21 cellular contexts compared by ENCODE assay signal in genomic region chr5:52043137-52043536, GRCh38.
DNase-seq lines count a peak whose midpoint lies in the region; ATAC-seq and TF ChIP-seq lines count a peak whose summit lies in the region.
"Had no signal": no experiment of that assay in that cellular context is flagged by ENCODE, and none has a peak within 500 bp of the region (broad histone marks: within the 10 kb centered on the region; RNA-seq: fewer than 3 reads in every experiment).

No MANE protein-coding gene starts in this region.

- peak; percentile 100 for DNase-seq in NCI-H146 (lab: John Stamatoyannopoulos, UW)
- no peak for DNase-seq in NCI-H146 treated with DMSO at 0.1 percent for 48 hours (lab: John Stamatoyannopoulos, UW; ENCODE audit: unreplicated experiment)
- DNase-seq in NCI-H1092 (lab: John Stamatoyannopoulos, UW), result peak; percentile 60
- DNase-seq in WTC11 (ENCODE audit: low spot score), result no peak
- DNase-seq in immature natural killer cell, result no peak
- no peak for DNase-seq in dedifferentiated amniotic fluid mesenchymal stem cell (ENCODE audit: extremely low spot score)
- DNase-seq: CD8-positive, alpha-beta memory T cell; EL; GF-D8; H9; HFFc6; IMR-90; NCI-H446; NCI-H526; PC-9; RPMI8226; T-helper 17 cell had no signal

- H3K9me3 Mint-ChIP-seq in WTC11 (no peaks in the 10 kb centered on the region), immature natural killer cell (peaks cover 0 to 5% (median 2%) of the 10 kb centered on the region in 6 donors)
- H3K9me3 Mint-ChIP-seq: H9, HFFc6 had no signal

- H3K9me3 ChIP-seq in neural cell (ENCODE audit: low read length), result no peaks in the 10 kb centered on the region

- H2AFZ ChIP-seq in neural cell (ENCODE audit: low read depth, low read length), result no peak overlapping the region
- H2AFZ ChIP-seq: PC-9 had no signal

- H3K4me3 ChIP-seq in neural cell (ENCODE audit: low read length), result no peak overlapping the region
- H3K4me3 ChIP-seq: PC-9 had no signal

- H3K36me3 Mint-ChIP-seq in WTC11 (no peaks in the 10 kb centered on the region), immature natural killer cell (no peaks in the 10 kb centered on the region)
- H3K36me3 Mint-ChIP-seq: CD8-positive, alpha-beta memory T cell had no signal

- H3K27ac Mint-ChIP-seq in WTC11 (no peak overlapping the region), immature natural killer cell (no peak overlapping the region)
- H3K27ac Mint-ChIP-seq: CD8-positive, alpha-beta memory T cell; HFFc6; T-helper 17 cell had no signal

- no peak overlapping the region for H3K9ac ChIP-seq in neural cell (ENCODE audit: low read length)
- H3K9ac ChIP-seq: KMS-11 had no signal

- H4K20me1 ChIP-seq in neural cell (ENCODE audit: insufficient read depth), result no peaks in the 10 kb centered on the region

- no peak overlapping the region for H3K4me3 Mint-ChIP-seq in WTC11
- no peak overlapping the region for H3K4me3 Mint-ChIP-seq in immature natural killer cell
- H3K4me3 Mint-ChIP-seq: CD8-positive, alpha-beta memory T cell; H9; HFFc6; T-helper 17 cell had no signal

- H3K27ac ChIP-seq in neural cell (ENCODE audit: low read length), result peak overlapping the region; percentile 90
- H3K27ac ChIP-seq: C4-2B, KMS-11, PC-9 had no signal

- H3K4me1 Mint-ChIP-seq in WTC11, result peaks cover 18% of the 10 kb centered on the region
- no peaks in the 10 kb centered on the region for H3K4me1 Mint-ChIP-seq in immature natural killer cell
- H3K4me1 Mint-ChIP-seq: CD8-positive, alpha-beta memory T cell; T-helper 17 cell had no signal

- no peaks in the 10 kb centered on the region for H3K36me3 ChIP-seq in neural cell (ENCODE audit: insufficient read depth, low read length)

- POLR2A ChIA-PET in WTC11 (lab: Charles Lee), result no interaction called here

- H3K27me3 ChIP-seq in neural cell (ENCODE audit: insufficient read depth, low read depth, low read length), result no peaks in the 10 kb centered on the region

- H3K27me3 Mint-ChIP-seq in WTC11 (ENCODE audit: low read depth), result no peaks in the 10 kb centered on the region
- no peaks in the 10 kb centered on the region for H3K27me3 Mint-ChIP-seq in immature natural killer cell (ENCODE audit: low read depth in 3 of 3)
- H3K27me3 Mint-ChIP-seq: CD8-positive, alpha-beta memory T cell; T-helper 17 cell had no signal

- peaks cover 18% of the 10 kb centered on the region for H3F3A ChIP-seq in neural cell (ENCODE audit: insufficient read depth, low read length, poor library complexity, severe bottlenecking)

- TF ChIP-seq CTCF in WTC11 (IDR thresholded peaks at IDR 0.05), result no peak
- no peak for TF ChIP-seq CTCF in neural cell (IDR thresholded peaks at IDR 0.05; ENCODE audit: poor library complexity, severe bottlenecking)

- H3K4me2 ChIP-seq in neural cell (ENCODE audit: low read length), result no peak overlapping the region
- H3K4me2 ChIP-seq: KMS-11, PC-9 had no signal

- no peaks in the 10 kb centered on the region for H3K9me2 ChIP-seq in neural cell (ENCODE audit: insufficient read depth, low read length)

- CTCF ChIA-PET in WTC11 (lab: Charles Lee), result interaction anchor here (1.0 to 1.1 kb wide), 2 partner anchors 77 to 462 kb away, joined by 3 to 6 read pairs; no protein-coding TSS in a partner anchor

- no peak for TF ChIP-seq EP300 in neural cell (conservative IDR thresholded peaks at IDR 0.05; ENCODE audit: poor library complexity, severe bottlenecking)

- ATAC-seq in WTC11, result peak; percentile 33; the same call in 1 of the 2 replicates
- no peak for ATAC-seq in GM21390 (IDR thresholded peaks at IDR 0.05; ENCODE audit: unreplicated experiment)
- ATAC-seq: T-helper 17 cell had no signal

- no peaks in the 10 kb centered on the region for H3K79me2 ChIP-seq in neural cell (replicated peaks; ENCODE audit: insufficient read depth, low read length)

- no peak for TF ChIP-seq RAD21 in neural cell (conservative IDR thresholded peaks at IDR 0.05)

TF ChIP-seq in WTC11, 78 proteins besides CTCF, POLR2A, EP300 and RAD21:
- TF ChIP-seq SMAD3 (CRISPR knock-in tag; IDR thresholded peaks at IDR 0.05; ENCODE audit: borderline replicate concordance), result no peak
- no peak for TF ChIP-seq ATF3 (CRISPR knock-in tag; conservative IDR thresholded peaks at IDR 0.05)
- no peak for TF ChIP-seq ZNF263 (CRISPR knock-in tag; IDR thresholded peaks at IDR 0.05; ENCODE audit: low read depth)
- TF ChIP-seq ZNF532 (CRISPR knock-in tag; IDR thresholded peaks at IDR 0.05; ENCODE audit: borderline replicate concordance), result no peak
- no peak for TF ChIP-seq TP53 (CRISPR knock-in tag; IDR thresholded peaks at IDR 0.05)

TF ChIP-seq in neural cell, 6 proteins besides CTCF, POLR2A, EP300 and RAD21:
- no peak for TF ChIP-seq REST (IDR thresholded peaks at IDR 0.05; ENCODE audit: borderline replicate concordance)

Comparison
In these comparisons a context has a peak if more than half of its experiments do, and no peak if none do; other contexts are left out.
1. DNase-seq: peak in NCI-H146 (single experiment) and NCI-H1092 (single experiment); none in NCI-H146 treated with DMSO at 0.1 percent for 48 hours (single experiment), WTC11 (single experiment), immature natural killer cell (0 of 3) and dedifferentiated amniotic fluid mesenchymal stem cell (single experiment).